24 cellular contexts compared by ENCODE assay signal in genomic region chr1:148355976-148356375, GRCh38.
"Had no signal": no experiment of that assay in that cellular context is flagged by ENCODE, and none has a peak within 500 bp of the region (broad histone marks: within the 10 kb centered on the region; RNA-seq: fewer than 3 reads in every experiment).

No MANE protein-coding gene starts in this region.

- H3K9me3 ChIP-seq: adrenal gland, ascending aorta, esophagus muscularis mucosa, gastrocnemius medialis, neutrophil, pancreas, psoas muscle, right atrium auricular region, spleen, thoracic aorta, upper lobe of left lung had no signal

- H3K4me1 ChIP-seq: adrenal gland, ascending aorta, gastrocnemius medialis, pancreas, psoas muscle, right atrium auricular region had no signal

- H3K27ac ChIP-seq: adrenal gland, ascending aorta, brain microvascular endothelial cell, esophagus muscularis mucosa, gastrocnemius medialis, neutrophil, pancreas, psoas muscle, right atrium auricular region, spleen, thoracic aorta, upper lobe of left lung had no signal

- H3K36me3 ChIP-seq: adrenal gland, ascending aorta, brain microvascular endothelial cell, esophagus muscularis mucosa, gastrocnemius medialis, neutrophil, pancreas, right atrium auricular region, spleen, thoracic aorta, upper lobe of left lung had no signal

- H3K4me3 ChIP-seq: adrenal gland, ascending aorta, esophagus muscularis mucosa, gastrocnemius medialis, pancreas, psoas muscle, right atrium auricular region, spleen, thoracic aorta, upper lobe of left lung had no signal

- H3K27me3 ChIP-seq: ascending aorta had no signal

- DNase-seq: activated CD4-positive, alpha-beta memory T cell treated with anti-CD3 and anti-CD28 coated beads, Interleukin-2, amount 10 ng/mL, durations not matched to agents 7 days and 5 days; activated CD4-positive, alpha-beta T cell treated with anti-CD3 and anti-CD28 coated beads, Interleukin-2, amount 10 ng/mL, durations not matched to agents 24 days and 14 days; activated CD4-positive, CD25-positive, alpha-beta regulatory T cell; activated CD8-positive, alpha-beta memory T cell treated with anti-CD3 and anti-CD28 coated beads, Interleukin-2, amount 10 ng/mL, durations not matched to agents 7 days and 5 days; activated gamma-delta T cell; adrenal gland; brain microvascular endothelial cell; caudate nucleus; dermis blood vessel endothelial cell; effector CD8-positive, alpha-beta T cell; gastrocnemius medialis; hippocampal formation; pancreas; psoas muscle; spleen; stimulated activated CD4-positive, alpha-beta T cell treated with anti-CD3 and anti-CD28 coated beads, Interleukin-4, amount 100 ng/mL, for 1 hour; stimulated activated naive CD4-positive, alpha-beta T cell treated with Interleukin-2 at 50 U/mL for 16 hours; T1000; upper lobe of left lung had no signal
